ENCODE assay signal across 13 cellular contexts in genomic region chr2:128441341-128442052, GRCh38.
DNase-seq lines count a peak whose midpoint lies in the region; TF ChIP-seq lines count a peak whose summit lies in the region.
"Had no signal": no experiment of that assay in that cellular context is flagged by ENCODE, and none has a peak within 500 bp of the region (broad histone marks: within the 10 kb centered on the region; RNA-seq: fewer than 3 reads in every experiment).

No MANE protein-coding gene starts in this region.

- no peak for TF ChIP-seq CTCF in coronary artery (IDR thresholded peaks at IDR 0.05)
- no peak for TF ChIP-seq CTCF in type B pancreatic cell (conservative IDR thresholded peaks at IDR 0.05)

- H3K4ac ChIP-seq in mesenchymal stem cell (ENCODE audit: low read depth in 1 of 2, low read length in 2 of 2): peak overlapping the region; percentile 79 to 84

- no peaks in the 10 kb centered on the region for H3K27me3 Mint-ChIP-seq in type B pancreatic cell
- H3K27me3 Mint-ChIP-seq: activated naive CD4-positive, alpha-beta T cell treated with anti-CD3 and anti-CD28 coated beads, Interleukin-2, amount 50 U/mL, for 24 hours had no signal

- peak; percentile 57 for DNase-seq in activated effector memory CD4-positive, alpha-beta T cell treated with anti-CD3 and anti-CD28 coated beads, Interleukin-2, amount 50 U/mL, for 16 hours
- DNase-seq in activated effector memory CD4-positive, alpha-beta T cell treated with Interleukin-2 at 50 U/mL for 16 hours: no peak
- DNase-seq in coronary artery (ENCODE audit: low spot score) (peak; percentile 70), mesenchymal stem cell (no peak), type B pancreatic cell (ENCODE audit: extremely low spot score, unreplicated experiment) (peak; percentile 67), nucleus accumbens (lab: John Stamatoyannopoulos, UW) (no peak), amygdala (lab: John Stamatoyannopoulos, UW) (no peak), occipital lobe (lab: John Stamatoyannopoulos, UW) (no peak)
- DNase-seq: CD8-positive, alpha-beta memory T cell; effector memory CD8-positive, alpha-beta T cell; NCI-H1694 had no signal

- H2BK12ac ChIP-seq in mesenchymal stem cell (ENCODE audit: low read length in 2 of 2): peak overlapping the region; percentile 3 to 83

- no peaks in the 10 kb centered on the region for H3K79me1 ChIP-seq in mesenchymal stem cell (replicated peaks; ENCODE audit: low read length, poor library complexity, severe bottlenecking)

- no peaks in the 10 kb centered on the region for H3K9me3 ChIP-seq in mesenchymal stem cell (ENCODE audit: control insufficient read depth, low read length)
- H3K9me3 ChIP-seq: A549 had no signal

- 93% methylated on average over 17 of the region's 18 CpGs for WGBS in mesenchymal stem cell

- peak overlapping the region; percentile 63 for H2BK15ac ChIP-seq in mesenchymal stem cell (ENCODE audit: low read depth, poor library complexity, severe bottlenecking)

- no peak overlapping the region for H3K27ac Mint-ChIP-seq in type B pancreatic cell
- H3K27ac Mint-ChIP-seq: activated naive CD4-positive, alpha-beta T cell treated with anti-CD3 and anti-CD28 coated beads, Interleukin-2, amount 50 U/mL, for 24 hours; CD8-positive, alpha-beta memory T cell; effector memory CD8-positive, alpha-beta T cell had no signal

- H2AK5ac ChIP-seq in mesenchymal stem cell (ENCODE audit: low read length, severe bottlenecking): no peak overlapping the region

- H3K4me3 ChIP-seq in coronary artery (no peak overlapping the region), mesenchymal stem cell (ENCODE audit: insufficient read depth in 1 of 2, low read depth in 1 of 2, low read length in 2 of 2) (no peak overlapping the region)
- H3K4me3 ChIP-seq: A549 had no signal

- no peak overlapping the region for H2BK5ac ChIP-seq in mesenchymal stem cell (ENCODE audit: low read depth, low read length, poor library complexity, severe bottlenecking)

- peak overlapping the region in 1 of 2 experiments; percentile 11 for H3K23ac ChIP-seq in mesenchymal stem cell (ENCODE audit: low read length in 2 of 2)

- H2BK120ac ChIP-seq in mesenchymal stem cell (ENCODE audit: low read depth, low read length): peak overlapping the region; percentile 73

- H4K91ac ChIP-seq in mesenchymal stem cell (ENCODE audit: low read length): peak overlapping the region; percentile 82

- no peaks in the 10 kb centered on the region for H3K9me3 Mint-ChIP-seq in type B pancreatic cell
- H3K9me3 Mint-ChIP-seq: activated naive CD4-positive, alpha-beta T cell treated with anti-CD3 and anti-CD28 coated beads, Interleukin-2, amount 50 U/mL, for 24 hours; CD8-positive, alpha-beta memory T cell; effector memory CD8-positive, alpha-beta T cell had no signal

- peaks cover 3% of the 10 kb centered on the region in 2 experiments for H3K27me3 ChIP-seq in mesenchymal stem cell (ENCODE audit: control insufficient read depth in 1 of 2, insufficient read depth in 1 of 2, low read length in 2 of 2)

- H3K4me1 Mint-ChIP-seq in type B pancreatic cell (ENCODE audit: unreplicated experiment): peaks cover 32% of the 10 kb centered on the region
- H3K4me1 Mint-ChIP-seq: activated naive CD4-positive, alpha-beta T cell treated with anti-CD3 and anti-CD28 coated beads, Interleukin-2, amount 50 U/mL, for 24 hours; CD8-positive, alpha-beta memory T cell had no signal

- H3K36me3 ChIP-seq in mesenchymal stem cell (ENCODE audit: control insufficient read depth in 1 of 2, insufficient read depth in 2 of 2, low read depth in 1 of 2, low read length in 2 of 2): no peaks in the 10 kb centered on the region

- H3K14ac ChIP-seq in mesenchymal stem cell (ENCODE audit: low read length in 2 of 2): peak overlapping the region in 1 of 2 experiments; percentile 45

- peak overlapping the region; percentile 20 for H2AFZ ChIP-seq in mesenchymal stem cell (ENCODE audit: low read depth, low read length)

- no peak overlapping the region for H3K4me2 ChIP-seq in mesenchymal stem cell (ENCODE audit: low read length, poor library complexity, severe bottlenecking)
- H3K4me2 ChIP-seq: A549 had no signal

- no peak overlapping the region for H3K4me3 Mint-ChIP-seq in type B pancreatic cell
- H3K4me3 Mint-ChIP-seq: activated naive CD4-positive, alpha-beta T cell treated with anti-CD3 and anti-CD28 coated beads, Interleukin-2, amount 50 U/mL, for 24 hours; CD8-positive, alpha-beta memory T cell; effector memory CD8-positive, alpha-beta T cell had no signal

- no peaks in the 10 kb centered on the region for H3K4me1 ChIP-seq in mesenchymal stem cell (ENCODE audit: control insufficient read depth, insufficient read depth, low read depth, low read length)
- H3K4me1 ChIP-seq: A549 had no signal

- H3K9ac ChIP-seq in mesenchymal stem cell (ENCODE audit: low read length): no peak overlapping the region

- H4K8ac ChIP-seq in mesenchymal stem cell (ENCODE audit: low read length): peak overlapping the region; percentile 90

- no peaks in the 10 kb centered on the region for H3K36me3 Mint-ChIP-seq in type B pancreatic cell
- H3K36me3 Mint-ChIP-seq: activated naive CD4-positive, alpha-beta T cell treated with anti-CD3 and anti-CD28 coated beads, Interleukin-2, amount 50 U/mL, for 24 hours; CD8-positive, alpha-beta memory T cell had no signal

- peak overlapping the region; percentile 77 to 83 for H3K18ac ChIP-seq in mesenchymal stem cell (ENCODE audit: low read depth in 1 of 2, low read length in 2 of 2)

- H3K27ac ChIP-seq in coronary artery: peak overlapping the region in 1 of 2 donors; percentile 52
- H3K27ac ChIP-seq in mesenchymal stem cell (ENCODE audit: low read length, poor library complexity, severe bottlenecking): no peak overlapping the region
- H3K27ac ChIP-seq: A549 had no signal

Comparison
In these comparisons a context has a peak if more than half of its experiments do, and no peak if none do; other contexts are left out.
1. DNase-seq: peak in activated effector memory CD4-positive, alpha-beta T cell treated with anti-CD3 and anti-CD28 coated beads, Interleukin-2, amount 50 U/mL, for 16 hours (single experiment), coronary artery (single experiment) and type B pancreatic cell (single experiment); none in activated effector memory CD4-positive, alpha-beta T cell treated with Interleukin-2 at 50 U/mL for 16 hours (single experiment), mesenchymal stem cell (single experiment), nucleus accumbens (0 of 56), amygdala (0 of 56) and occipital lobe (single experiment).